33 cellular contexts compared by ENCODE assay signal in genomic region chr4:101099001-101099400, GRCh38.
"Had no signal": no experiment of that assay in that cellular context is flagged by ENCODE, and none has a peak within 500 bp of the region (broad histone marks: within the 10 kb centered on the region; RNA-seq: fewer than 3 reads in every experiment).

No MANE protein-coding gene starts in this region.

- H3K4me3 ChIP-seq: adrenal gland, body of pancreas, breast epithelium had no signal

- H3K27me3 ChIP-seq: adrenal gland, body of pancreas, brain microvascular endothelial cell, breast epithelium had no signal

- FAIRE-seq: astrocyte, TTC549 had no signal

- ATAC-seq: activated CD8-positive, alpha-beta T cell treated with anti-CD3 and anti-CD28 coated beads for 36 hours; activated naive CD4-positive, alpha-beta T cell treated with anti-CD3 and anti-CD28 coated beads, Interleukin-2, amount 50 U/mL, for 72 hours; activated T-cell treated with anti-CD3 and anti-CD28 coated beads, Interleukin-2, amount 50 U/mL, for 4 hours; activated T-cell treated with anti-CD3 and anti-CD28 coated beads, Interleukin-2, amount 50 U/mL, for 72 hours; activated T-helper 17 cell treated with anti-CD3 and anti-CD28 coated beads, Interleukin-2, amount 50 U/mL, for 72 hours; body of pancreas had no signal

- H3K27ac ChIP-seq: adrenal gland, body of pancreas, brain microvascular endothelial cell, breast epithelium, VCaP had no signal

- H3K9me3 ChIP-seq: adrenal gland, body of pancreas, breast epithelium had no signal

- DNase-seq: activated B cell treated with CpG ODN at 0.5 μM for 24 hours; activated CD4-positive, alpha-beta memory T cell treated with anti-CD3 and anti-CD28 coated beads for 36 hours; activated CD4-positive, alpha-beta T cell treated with anti-CD3 and anti-CD28 coated beads for 4 hours; activated CD4-positive, alpha-beta T cell treated with anti-CD3 and anti-CD28 coated beads, Interleukin-2, amount 10 ng/mL, durations not matched to agents 24 days and 14 days; activated CD4-positive, alpha-beta T cell treated with anti-CD3 and anti-CD28 coated beads, Interleukin-2, amount 50 U/mL, for 1 hour; activated CD4-positive, alpha-beta T cell treated with anti-CD3 and anti-CD28 coated beads, Interleukin-2, amount 50 U/mL, for 4 hours; activated CD4-positive, CD25-positive, alpha-beta regulatory T cell treated with anti-CD3 and anti-CD28 coated beads, Interleukin-2, amount 50 U/mL, for 72 hours; activated CD8-positive, alpha-beta memory T cell treated with anti-CD3 and anti-CD28 coated beads, Interleukin-2, amount 50 U/mL, for 4 hours; activated CD8-positive, alpha-beta T cell treated with anti-CD3 and anti-CD28 coated beads for 36 hours; activated effector memory CD4-positive, alpha-beta T cell treated with anti-CD3 and anti-CD28 coated beads, Interleukin-2, amount 50 U/mL, for 16 hours; activated gamma-delta T cell treated with Interleukin-2 at 50 U/mL for 16 hours; activated naive CD4-positive, alpha-beta T cell; activated naive CD4-positive, alpha-beta T cell treated with anti-CD3 and anti-CD28 coated beads for 36 hours; activated naive CD4-positive, alpha-beta T cell treated with anti-CD3 and anti-CD28 coated beads, Interleukin-2, amount 50 U/mL, for 16 hours; activated naive CD8-positive, alpha-beta T cell treated with anti-CD3 and anti-CD28 coated beads for 36 hours; activated T-cell treated with anti-CD3 and anti-CD28 coated beads for 4 hours; activated T-cell treated with anti-CD3 and anti-CD28 coated beads, Interleukin-2, amount 50 U/mL, for 1 hour; activated T-cell treated with anti-CD3 and anti-CD28 coated beads, Interleukin-2, amount 50 U/mL, for 4 hours; activated T-cell treated with anti-CD3 and anti-CD28 coated beads, Interleukin-2, amount 50 U/mL, for 72 hours; adrenal gland; amniotic stem cell; aorta; body of pancreas; brain microvascular endothelial cell; central memory CD4-positive, alpha-beta T cell; T-helper 2 cell; T-helper 9 cell had no signal

- H3K36me3 ChIP-seq: adrenal gland, brain microvascular endothelial cell, breast epithelium had no signal
